In genomic region chr5:56123531-56124243, GRCh38 we compare ENCODE assay signal across 9 cellular contexts.
A peak's percentile ranks its signal among the peaks of the same experiment; 100 is the strongest.
DNase-seq lines count a peak whose midpoint lies in the region; ATAC-seq and TF ChIP-seq lines count a peak whose summit lies in the region.
"Had no signal": no experiment of that assay in that cellular context is flagged by ENCODE, and none has a peak within 500 bp of the region (broad histone marks: within the 10 kb centered on the region; RNA-seq: fewer than 3 reads in every experiment).

No MANE protein-coding gene starts in this region.

- POLR2A ChIA-PET in CD4-positive, alpha-beta T cell (lab: Charles Lee): interaction anchor here (0.8 to 2.0 kb wide), 5 partner anchors 8 to 129 kb away, joined by 3 to 5 read pairs (median 4); partner anchors contain the start of gene IL6ST

- H3K23ac ChIP-seq in mesenchymal stem cell (ENCODE audit: low read length in 2 of 2): no peak overlapping the region

- no peak overlapping the region for H3K4ac ChIP-seq in mesenchymal stem cell (ENCODE audit: low read depth in 1 of 2, low read length in 2 of 2)

- H3K4me3 Mint-ChIP-seq in CD4-positive, alpha-beta T cell: peak overlapping the region; percentile 20

- TF ChIP-seq POLR2A in testis (IDR thresholded peaks at IDR 0.05): no peak

- H3K18ac ChIP-seq in mesenchymal stem cell (ENCODE audit: low read depth in 1 of 2, low read length in 2 of 2): no peak overlapping the region

- no peak overlapping the region for H2BK5ac ChIP-seq in mesenchymal stem cell (ENCODE audit: low read depth, low read length, poor library complexity, severe bottlenecking)

- H3K27ac Mint-ChIP-seq in CD4-positive, alpha-beta T cell: peak overlapping the region; percentile 82

- no peaks in the 10 kb centered on the region for H3K9me3 Mint-ChIP-seq in CD4-positive, alpha-beta T cell

- peaks cover 51% of the 10 kb centered on the region for H3K4me1 Mint-ChIP-seq in CD4-positive, alpha-beta T cell (ENCODE audit: low read depth)

- H2BK120ac ChIP-seq in mesenchymal stem cell (ENCODE audit: low read depth, low read length): peak overlapping the region; percentile 98

- no peaks in the 10 kb centered on the region for H3K27me3 ChIP-seq in CD4-positive, alpha-beta T cell (ENCODE audit: control insufficient read depth, insufficient read depth, low read length)
- H3K27me3 ChIP-seq in MG63 (no peaks in the 10 kb centered on the region), mesenchymal stem cell (ENCODE audit: control insufficient read depth in 1 of 2, insufficient read depth in 1 of 2, low read length in 2 of 2) (no peaks in the 10 kb centered on the region), testis (no peaks in the 10 kb centered on the region)
- H3K27me3 ChIP-seq: thyroid gland had no signal

- DNase-seq in CD4-positive, alpha-beta T cell: no peak
- peak; percentile 98 for DNase-seq in MG63
- peak; percentile 75 for DNase-seq in coronary artery (ENCODE audit: low spot score)
- peak; percentile 100 for DNase-seq in mesenchymal stem cell
- DNase-seq in NCI-H128 (lab: John Stamatoyannopoulos, UW; ENCODE audit: unreplicated experiment): no peak
- no peak for DNase-seq in testis
- DNase-seq in NOMO-1 treated with dmso at 0.1 percent for 144 hours (lab: John Stamatoyannopoulos, UW; ENCODE audit: unreplicated experiment): no peak

- no peaks in the 10 kb centered on the region for H3K9me3 ChIP-seq in CD4-positive, alpha-beta T cell (ENCODE audit: control insufficient read depth, low read length)
- no peaks in the 10 kb centered on the region for H3K9me3 ChIP-seq in MG63
- H3K9me3 ChIP-seq in mesenchymal stem cell (ENCODE audit: control insufficient read depth, low read length): no peaks in the 10 kb centered on the region
- no peaks in the 10 kb centered on the region for H3K9me3 ChIP-seq in testis
- H3K9me3 ChIP-seq: thyroid gland had no signal

- H3K9ac ChIP-seq in mesenchymal stem cell (ENCODE audit: low read length): peak overlapping the region; percentile 60

- H2BK15ac ChIP-seq in mesenchymal stem cell (ENCODE audit: low read depth, poor library complexity, severe bottlenecking): no peak overlapping the region

- no peak overlapping the region for H2BK12ac ChIP-seq in mesenchymal stem cell (ENCODE audit: low read length in 2 of 2)

- H3K27ac ChIP-seq in CD4-positive, alpha-beta T cell (ENCODE audit: low read depth, low read length): no peak overlapping the region
- peak overlapping the region in 1 of 2 donors; percentile 64 for H3K27ac ChIP-seq in coronary artery
- H3K27ac ChIP-seq in mesenchymal stem cell (ENCODE audit: low read length, poor library complexity, severe bottlenecking): peak overlapping the region; percentile 94
- H3K27ac ChIP-seq in testis: no peak overlapping the region

- no peak for TF ChIP-seq CTCF in CD4-positive, alpha-beta T cell (IDR thresholded peaks at IDR 0.05)
- TF ChIP-seq CTCF in coronary artery (IDR thresholded peaks at IDR 0.05): no peak
- no peak for TF ChIP-seq CTCF in testis (IDR thresholded peaks at IDR 0.05)

- no peak for ATAC-seq in CD4-positive, alpha-beta T cell (ENCODE audit: poor library complexity)
- ATAC-seq in HG02884 (IDR thresholded peaks at IDR 0.05; ENCODE audit: unreplicated experiment): no peak

- CTCF ChIA-PET in CD4-positive, alpha-beta T cell (lab: Charles Lee): interaction anchor here (0.8 to 1.8 kb wide), 2 partner anchors 187 to 715 kb away, joined by 3 read pairs; no protein-coding TSS in a partner anchor

- H3K4me3 ChIP-seq in MG63 (no peak overlapping the region), coronary artery (no peak overlapping the region), mesenchymal stem cell (ENCODE audit: insufficient read depth in 1 of 2, low read depth in 1 of 2, low read length in 2 of 2) (peak overlapping the region in 1 of 2 experiments; percentile 4), testis (no peak overlapping the region)
- H3K4me3 ChIP-seq: thyroid gland had no signal

- H3K27me3 Mint-ChIP-seq in CD4-positive, alpha-beta T cell: no peaks in the 10 kb centered on the region

- H2AK5ac ChIP-seq in mesenchymal stem cell (ENCODE audit: low read length, severe bottlenecking): peak overlapping the region; percentile 38

- peaks cover 4% of the 10 kb centered on the region for H3K4me1 ChIP-seq in mesenchymal stem cell (ENCODE audit: control insufficient read depth, insufficient read depth, low read depth, low read length)
- peaks cover 11% of the 10 kb centered on the region for H3K4me1 ChIP-seq in testis

- no peak overlapping the region for H4K8ac ChIP-seq in mesenchymal stem cell (ENCODE audit: low read length)

- 0% methylated on average over 4 of the region's 8 CpGs for WGBS in mesenchymal stem cell
- WGBS in testis, 2 donors: 45 to 48% methylated on average over 8 of the region's 8 CpGs

- intact Hi-C loops in CD4-positive, alpha-beta T cell (cut with DNase I, micrococcal nuclease): no loop called here
- intact Hi-C loops in testis (cut with DNase I; ENCODE audit: low total_unique reads): no loop called here

- H3K14ac ChIP-seq in mesenchymal stem cell (ENCODE audit: low read length in 2 of 2): no peak overlapping the region

- H4K91ac ChIP-seq in mesenchymal stem cell (ENCODE audit: low read length): no peak overlapping the region

- H3K36me3 ChIP-seq in MG63 (no peaks in the 10 kb centered on the region; the same call in 1 of the 2 replicates), mesenchymal stem cell (ENCODE audit: control insufficient read depth in 1 of 2, insufficient read depth in 2 of 2, low read depth in 1 of 2, low read length in 2 of 2) (no peaks in the 10 kb centered on the region), testis (ENCODE audit: low read depth, missing control alignments) (no peaks in the 10 kb centered on the region)
- H3K36me3 ChIP-seq: thyroid gland had no signal

- H3K36me3 Mint-ChIP-seq in CD4-positive, alpha-beta T cell (ENCODE audit: low read depth): peaks cover 42% of the 10 kb centered on the region

- H2AFZ ChIP-seq in mesenchymal stem cell (ENCODE audit: low read depth, low read length): no peak overlapping the region

- no peaks in the 10 kb centered on the region for H3K79me1 ChIP-seq in mesenchymal stem cell (replicated peaks; ENCODE audit: low read length, poor library complexity, severe bottlenecking)

- no peak overlapping the region for H3K4me2 ChIP-seq in mesenchymal stem cell (ENCODE audit: low read length, poor library complexity, severe bottlenecking)

Comparison
In these comparisons a context has a peak if more than half of its experiments do, and no peak if none do; other contexts are left out.
1. DNase-seq: peak in MG63 (single experiment), coronary artery (single experiment) and mesenchymal stem cell (single experiment); none in CD4-positive, alpha-beta T cell (0 of 10), NCI-H128 (single experiment), testis (single experiment) and NOMO-1 treated with dmso at 0.1 percent for 144 hours (single experiment).